Comparison of ENCODE assay signal across 11 cellular contexts in genomic region chr13:95239293-95239692, GRCh38.
A peak's percentile ranks its signal among the peaks of the same experiment; 100 is the strongest.
DNase-seq lines count a peak whose midpoint lies in the region; ATAC-seq, FAIRE-seq and TF ChIP-seq lines count a peak whose summit lies in the region.
"Had no signal": no experiment of that assay in that cellular context is flagged by ENCODE, and none has a peak within 500 bp of the region (broad histone marks: within the 10 kb centered on the region; RNA-seq: fewer than 3 reads in every experiment).

No MANE protein-coding gene starts in this region.

- H3K4me2 ChIP-seq in IMR-90 (ENCODE audit: low read depth, low read length) (0 out of 2 replicates have a peak overlapping the region, but pooled peaks have one; percentile 3), HepG2 (ENCODE audit: low read depth, low read length) (no peak overlapping the region)

- no peak overlapping the region for H2AK9ac ChIP-seq in IMR-90 (replicated peaks; ENCODE audit: low read depth, low read length, poor library complexity)

- no TSS peak for BruUV-seq in IMR-90 (replicated peaks; lab: Mats Ljungman, UMichigan)
- BruUV-seq in HepG2 (replicated peaks; lab: Mats Ljungman, UMichigan): no TSS peak

- TF ChIP-seq POLR2A in H54 (IDR thresholded peaks at IDR 0.05; ENCODE audit: low read depth, low read length): no peak
- TF ChIP-seq POLR2A in IMR-90 (IDR thresholded peaks at IDR 0.05; ENCODE audit: low read depth, low read length): no peak
- TF ChIP-seq POLR2A in HepG2 (IDR thresholded peaks at IDR 0.05; ENCODE audit: insufficient read depth in 1 of 2, low read depth in 2 of 2, low read length in 2 of 2): no peak

- peaks cover 26% of the 10 kb centered on the region for H3K36me3 ChIP-seq in IMR-90 (ENCODE audit: control insufficient read depth, insufficient read depth, low read length)
- H3K36me3 ChIP-seq in HepG2 (replicated peaks in 1 of 2; ENCODE audit: control insufficient read depth in 1 of 2, insufficient read depth in 2 of 2, low read length in 2 of 2): no peaks in the 10 kb centered on the region
- H3K36me3 ChIP-seq in psoas muscle (ENCODE audit: insufficient read depth in 1 of 2, low read depth in 1 of 2): peaks cover 0 to 3% of the 10 kb centered on the region in 2 donors

- H3K4ac ChIP-seq in IMR-90 (ENCODE audit: low read depth, low read length): no peak overlapping the region

- H3K79me2 ChIP-seq in HepG2 (ENCODE audit: insufficient read depth, low read length): no peaks in the 10 kb centered on the region

- ATAC-seq in GM18870 (IDR thresholded peaks at IDR 0.05; ENCODE audit: unreplicated experiment): peak; percentile 76
- peak; percentile 65 for ATAC-seq in IMR-90 (ENCODE audit: low read depth)
- ATAC-seq in HepG2: no peak
- ATAC-seq in psoas muscle: no peak
- ATAC-seq in HG03280 (IDR thresholded peaks at IDR 0.05; ENCODE audit: unreplicated experiment): no peak
- ATAC-seq: mucosa of descending colon had no signal

- FAIRE-seq in H54 (lab: Jason Lieb, UNC) (peak; percentile 38), HepG2 (lab: Jason Lieb, UNC) (no peak)

- H2BK120ac ChIP-seq in IMR-90 (ENCODE audit: low read depth, low read length): 0 out of 2 replicates have a peak overlapping the region, but pooled peaks have one; percentile 13

- no peak overlapping the region for H2BK20ac ChIP-seq in IMR-90 (ENCODE audit: low read depth, low read length)

- POLR2A ChIA-PET in IMR-90 (lab: Charles Lee; ENCODE audit: unreplicated experiment) (no interaction called here), HepG2 (lab: Yijun Ruan, JAX) (no interaction called here)

- TF ChIP-seq RAD21 in IMR-90 (IDR thresholded peaks at IDR 0.05; ENCODE audit: low read length): no peak
- no peak for TF ChIP-seq RAD21 in HepG2 (CRISPR knock-in tag; IDR thresholded peaks at IDR 0.05)

- H3K56ac ChIP-seq in IMR-90 (ENCODE audit: extremely low read depth, insufficient read depth, low read length): no peak overlapping the region

- no peak overlapping the region for H3K23ac ChIP-seq in IMR-90 (ENCODE audit: low read depth, low read length)

- H3K27ac ChIP-seq in IMR-90 (ENCODE audit: insufficient read depth, low read length): peak overlapping the region; percentile 41; the same call in 1 of the 2 replicates
- H3K27ac ChIP-seq in HepG2 (ENCODE audit: extremely low read length, insufficient read depth, low read length): no peak overlapping the region
- H3K27ac ChIP-seq in psoas muscle: no peak overlapping the region

- CTCF ChIA-PET in IMR-90 (lab: Yijun Ruan, JAX) (interaction anchor here (0.5 kb wide), 1 partner anchor 141 kb away, joined by 4 read pairs; no protein-coding TSS in a partner anchor), HepG2 (lab: Yijun Ruan, JAX; ENCODE audit: low intra/inter-chr PET ratio, low total read pairs) (no interaction called here)

- intact Hi-C loops in IMR-90 (cut with micrococcal nuclease) (loop anchor here (2.0 kb wide), 1 partner anchor 62 kb away; the partner anchor contains the start of gene ABCC4), HepG2 (cut with micrococcal nuclease; ENCODE audit: unreplicated experiment) (no loop called here), psoas muscle (cut with DNase I) (no loop called here)

- no peak overlapping the region for H2AFZ ChIP-seq in IMR-90 (replicated peaks; ENCODE audit: low read length, poor library complexity)
- no peak overlapping the region for H2AFZ ChIP-seq in HepG2 (ENCODE audit: low read length)

- peak overlapping the region; percentile 8; the same call in 1 of the 2 replicates for H3K18ac ChIP-seq in IMR-90 (ENCODE audit: low read depth, low read length)

- H3K9me3 ChIP-seq in IMR-90 (ENCODE audit: control insufficient read depth, insufficient read depth, low read length) (no peaks in the 10 kb centered on the region), HepG2 (ENCODE audit: low read length) (no peaks in the 10 kb centered on the region), psoas muscle (no peaks in the 10 kb centered on the region)
- H3K9me3 ChIP-seq: mucosa of descending colon had no signal

- no peak overlapping the region for H4K91ac ChIP-seq in IMR-90 (ENCODE audit: insufficient read depth, low read depth, low read length)

- H2AK5ac ChIP-seq in IMR-90 (ENCODE audit: low read depth, low read length): no peak overlapping the region

- no peak overlapping the region for H4K5ac ChIP-seq in IMR-90 (ENCODE audit: low read depth, low read length)

- H3K4me1 ChIP-seq in IMR-90 (ENCODE audit: control insufficient read depth, insufficient read depth, low read length) (peaks cover 31% of the 10 kb centered on the region), HepG2 (ENCODE audit: insufficient read depth, low read length) (peaks cover 8% of the 10 kb centered on the region), psoas muscle (no peaks in the 10 kb centered on the region)

- no peak for TF ChIP-seq EP300 in HepG2 (IDR thresholded peaks at IDR 0.05; ENCODE audit: low read depth in 2 of 2, low read length in 2 of 2)
- TF ChIP-seq EP300 in HepG2 (CRISPR knock-in tag; IDR thresholded peaks at IDR 0.05; ENCODE audit: borderline replicate concordance): no peak

- DNase-seq in H54 (ENCODE audit: insufficient read length, low spot score) (no peak), IMR-90 (peak; percentile 77), fibroblast of peridontal ligament (ENCODE audit: extremely low read depth) (peak; percentile 38), NCI-H524 treated with DMSO at 0.1 percent for 48 hours (lab: John Stamatoyannopoulos, UW) (no peak), HepG2 (ENCODE audit: low spot score) (no peak), psoas muscle (no peak)
- DNase-seq: activated CD4-positive, CD25-positive, alpha-beta regulatory T cell treated with anti-CD3 and anti-CD28 coated beads, Interleukin-2, amount 50 U/mL, for 72 hours; activated naive CD4-positive, alpha-beta T cell treated with Interleukin-2 at 50 U/mL for 16 hours; mucosa of descending colon had no signal

- peaks cover 57 to 82% of the 10 kb centered on the region in 2 experiments for H3K79me1 ChIP-seq in IMR-90 (ENCODE audit: low read depth in 1 of 2, low read length in 2 of 2)

- H2BK5ac ChIP-seq in IMR-90 (ENCODE audit: low read depth, low read length, poor library complexity, severe bottlenecking): peak overlapping the region; percentile 78

- H3K9ac ChIP-seq in IMR-90 (ENCODE audit: low read depth, low read length) (no peak overlapping the region), HepG2 (ENCODE audit: insufficient read depth, low read depth, low read length) (no peak overlapping the region)

- no CpG with 5 or more reads among the region's 2 CpGs for WGBS in IMR-90 (ENCODE audit: extremely low coverage in 2 of 2, insufficient read length in 1 of 2), 2 experiments
- 95% methylated on average over 2 of the region's 2 CpGs for WGBS in HepG2 (ENCODE audit: low lambda C conversion rate)
- WGBS in psoas muscle, 3 donors: 72 to 80% (median 78%) methylated on average over 2 of the region's 2 CpGs

- no peak overlapping the region for H3K14ac ChIP-seq in IMR-90 (replicated peaks; ENCODE audit: low read depth, low read length)

- H2BK15ac ChIP-seq in IMR-90 (ENCODE audit: low read depth, low read length): no peak overlapping the region

- dilution Hi-C loops in IMR-90 (cut with HindIII; ENCODE audit: low sequenced_read_pairs, unreplicated experiment): no loop called here

- in situ Hi-C loops in IMR-90 (cut with MboI; ENCODE audit: low sequenced_read_pairs) (no loop called here), HepG2 (cut with HindIII; ENCODE audit: extremely low pct_ligation_motif_present, low pct_unique_long_range_greater_than_20kb) (no loop called here)

- H3K4me3 ChIP-seq in IMR-90 (ENCODE audit: insufficient read depth, low read depth, low read length): no peak overlapping the region
- no peak overlapping the region for H3K4me3 ChIP-seq in HepG2 (replicated peaks in 1 of 3; ENCODE audit: insufficient read depth in 1 of 3, low read depth in 2 of 3, low read length in 3 of 3)
- H3K4me3 ChIP-seq in psoas muscle: no peak overlapping the region
- H3K4me3 ChIP-seq: mucosa of descending colon had no signal

- H4K20me1 ChIP-seq in IMR-90 (ENCODE audit: insufficient read depth, low read length) (peaks cover 10% of the 10 kb centered on the region), HepG2 (ENCODE audit: insufficient read depth, low read length) (no peaks in the 10 kb centered on the region)

- H3K27me3 ChIP-seq in IMR-90 (ENCODE audit: control insufficient read depth, insufficient read depth, low read length) (no peaks in the 10 kb centered on the region), HepG2 (ENCODE audit: control insufficient read depth in 1 of 2, insufficient read depth in 2 of 2, low read length in 2 of 2) (no peaks in the 10 kb centered on the region), psoas muscle (ENCODE audit: insufficient read depth in 3 of 3, low read length in 2 of 3) (no peaks in the 10 kb centered on the region)

- H3K9me1 ChIP-seq in IMR-90 (ENCODE audit: insufficient read depth, low read length): peaks cover 31% of the 10 kb centered on the region

- H4K8ac ChIP-seq in IMR-90 (ENCODE audit: low read depth in 2 of 2, low read length in 2 of 2): 0 out of 4 replicates have a peak overlapping the region, but pooled peaks of 1 of the 2 experiments have one; percentile 4

- TF ChIP-seq CTCF in IMR-90 (conservative IDR thresholded peaks at IDR 0.05; ENCODE audit: low read depth, low read length) (no peak), HepG2 (CRISPR knock-in tag; IDR thresholded peaks at IDR 0.05) (no peak), psoas muscle (IDR thresholded peaks at IDR 0.05) (no peak)

TF ChIP-seq in IMR-90, 13 proteins besides CTCF, POLR2A, EP300 and RAD21:
- TF ChIP-seq CHD1 (IDR thresholded peaks at IDR 0.05; ENCODE audit: low read depth, low read length) (no peak), RFX5 (IDR thresholded peaks at IDR 0.05; ENCODE audit: low read depth, low read length) (no peak), MAFK (IDR thresholded peaks at IDR 0.05; ENCODE audit: low read depth, low read length) (no peak)

TF ChIP-seq in HepG2, 621 proteins besides CTCF, POLR2A, EP300 and RAD21:
- TF ChIP-seq YY1 (IDR thresholded peaks at IDR 0.05; ENCODE audit: insufficient read depth, insufficient replicate concordance, low read depth, low read length) (no peak), ZSCAN22 (CRISPR knock-in tag; IDR thresholded peaks at IDR 0.05) (no peak), SAFB2 (CRISPR knock-in tag; IDR thresholded peaks at IDR 0.05; ENCODE audit: borderline replicate concordance, low read depth) (no peak)

Comparison
In these comparisons a context has a peak if more than half of its experiments do, and no peak if none do; other contexts are left out.
1. ATAC-seq: peak in GM18870 (single experiment) and IMR-90 (single experiment); none in HepG2 (single experiment), psoas muscle (0 of 4) and HG03280 (single experiment).
2. DNase-seq: peak in IMR-90 (single experiment) and fibroblast of peridontal ligament (single experiment); none in H54 (single experiment), NCI-H524 treated with DMSO at 0.1 percent for 48 hours (single experiment), HepG2 (single experiment) and psoas muscle (0 of 2).